In genomic region chr6:73695619-73696421, GRCh38 we compare ENCODE assay signal across 8 cellular contexts. TPM values are rescaled to one million over a fixed set of nuclear protein-coding genes. Genes with fewer than 3 reads are reported as not detected.
DNase-seq lines count a peak whose midpoint lies in the region; ATAC-seq and TF ChIP-seq lines count a peak whose summit lies in the region.

TSS of gene CD109 (plus strand) at chr6:73696203. CDS start at chr6:73696216, 13 bp downstream.

- H3K4me1 Mint-ChIP-seq in MCF 10A (ENCODE audit: insufficient read depth, unreplicated experiment) (peaks cover 55% of the 10 kb centered on the region), immature natural killer cell (peaks cover 11 to 26% of the 10 kb centered on the region in 2 donors)

- no peaks in the 10 kb centered on the region for H3K79me2 ChIP-seq in DOHH2 (ENCODE audit: control insufficient read depth, low read length)

- peak; percentile 78 for DNase-seq in UCSD-AML1 (lab: John Stamatoyannopoulos, UW; ENCODE audit: unreplicated experiment)
- DNase-seq in MCF 10A (ENCODE audit: unreplicated experiment): peak; percentile 85
- DNase-seq in immature natural killer cell: peak; percentile 7 to 26 (median 22)
- peak; percentile 58 to 64 (median 63) for DNase-seq in stimulated activated CD4-positive, alpha-beta T cell treated with anti-CD3 and anti-CD28 coated beads, Interleukin-12 subunit alpha, Interleukin-12 subunit beta, amount 100 ng/mL, for 48 hours (ENCODE audit: low read depth in 2 of 3, low spot score in 1 of 3)
- DNase-seq in HT-29 (ENCODE audit: low spot score): no peak

- no peaks in the 10 kb centered on the region for H3F3A ChIP-seq in DOHH2 (ENCODE audit: control insufficient read depth, insufficient read depth)

- H3K36me3 ChIP-seq in DOHH2 (ENCODE audit: control insufficient read depth, low read length): no peaks in the 10 kb centered on the region
- H3K36me3 ChIP-seq in KOPT-K1 (ENCODE audit: insufficient read depth, low read length): no peaks in the 10 kb centered on the region

- ATAC-seq in GM21786 (IDR thresholded peaks at IDR 0.05; ENCODE audit: unreplicated experiment): peak; percentile 53

- BruUV-seq in MCF 10A (replicated peaks; lab: Mats Ljungman, UMichigan): no TSS peak

- H3K9me3 Mint-ChIP-seq in MCF 10A (ENCODE audit: unreplicated experiment) (no peaks in the 10 kb centered on the region), immature natural killer cell (peaks cover 0 to 2% (median 0%) of the 10 kb centered on the region in 6 donors)

- H3K4me1 ChIP-seq in DOHH2 (ENCODE audit: control insufficient read depth, low read length): no peaks in the 10 kb centered on the region

- H3K4me3 ChIP-seq in DOHH2 (ENCODE audit: low read length): no peak within 1 kb of the TSS

- H3K27ac Mint-ChIP-seq in MCF 10A (ENCODE audit: low read depth, unreplicated experiment) (peak within 1 kb of the TSS; percentile 93), immature natural killer cell (peak within 1 kb of the TSS in 3 of 6 donors; percentile 2 to 58 (median 41))

- no peaks in the 10 kb centered on the region for H3K9me3 ChIP-seq in DOHH2 (ENCODE audit: control insufficient read depth, insufficient read depth, low read length)
- no peaks in the 10 kb centered on the region for H3K9me3 ChIP-seq in KOPT-K1 (ENCODE audit: insufficient read depth, low read length, poor library complexity, severe bottlenecking)

- POLR2A ChIA-PET in MCF 10A (lab: Yijun Ruan, JAX): interaction anchor here (0.5 to 2.4 kb wide), 15 partner anchors 11 to 1509 kb away, joined by 3 to 16 read pairs (median 3); no protein-coding TSS in a partner anchor

- no peak within 1 kb of the TSS for H3K27ac ChIP-seq in DOHH2 (ENCODE audit: low read depth, low read length)
- H3K27ac ChIP-seq in KOPT-K1 (ENCODE audit: low read depth, low read length, poor library complexity, severe bottlenecking): peak within 1 kb of the TSS; percentile 49

- H3K4me3 Mint-ChIP-seq in MCF 10A (ENCODE audit: unreplicated experiment) (peak within 1 kb of the TSS; percentile 93), immature natural killer cell (peak within 1 kb of the TSS; percentile 76 to 84 (median 82))

- H3K27me3 ChIP-seq in DOHH2 (ENCODE audit: control insufficient read depth, low read length): peaks cover 37% of the 10 kb centered on the region

- peaks cover 37% of the 10 kb centered on the region for H3K36me3 Mint-ChIP-seq in MCF 10A (ENCODE audit: insufficient read depth, unreplicated experiment)
- H3K36me3 Mint-ChIP-seq in immature natural killer cell: no peaks in the 10 kb centered on the region

- intact Hi-C loops in MCF 10A (cut with micrococcal nuclease): loop anchor here (1.0 kb wide), 2 partner anchors 8 to 21 kb away; no protein-coding TSS in a partner anchor

- H3K27me3 Mint-ChIP-seq in MCF 10A (ENCODE audit: insufficient read depth, unreplicated experiment) (no peaks in the 10 kb centered on the region), immature natural killer cell (ENCODE audit: low read depth in 3 of 3) (peaks cover 0 to 2% (median 0%) of the 10 kb centered on the region in 3 donors)

- no peaks in the 10 kb centered on the region for H3K9me2 ChIP-seq in DOHH2 (replicated peaks; ENCODE audit: control insufficient read depth, low read length)

- H3K4me2 ChIP-seq in DOHH2 (ENCODE audit: low read length): peak within 1 kb of the TSS; percentile 16; the same call in 1 of the 2 replicates

- TF ChIP-seq CTCF in DOHH2 (IDR thresholded peaks at IDR 0.05; ENCODE audit: low read depth, low read length, poor library complexity, severe bottlenecking): no peak
- no peak for TF ChIP-seq CTCF in MCF 10A (IDR thresholded peaks at IDR 0.05; ENCODE audit: unreplicated experiment)

- no peaks in the 10 kb centered on the region for H4K20me1 ChIP-seq in DOHH2 (ENCODE audit: control insufficient read depth, insufficient read depth, low read depth, low read length)

- CTCF ChIA-PET in MCF 10A (lab: Yijun Ruan, JAX): interaction anchor here (0.6 to 1.9 kb wide), 6 partner anchors 9 to 146 kb away, joined by 3 to 9 read pairs (median 4); partner anchors contain the start of gene SLC17A5

RNA-seq across cellular contexts. Expression of gene CD109, which starts in this region (rescaled TPM):
- total RNA-seq in MCF 10A (2022): 91.0 and 94.5 TPM in 2 replicates
- polyA plus RNA-seq in immature natural killer cell: under 1 TPM in 2 of 3 donors, not detected in 1; 0.04 to 0.09 TPM
- total RNA-seq in HT-29 (2014; rRNA removed; shearing (Covaris generic)): not detected in 2 replicates

Comparison
In these comparisons a context has a peak if more than half of its experiments do, and no peak if none do; other contexts are left out.
1. RNA of gene CD109 (total RNA-seq): 91.0 to 94.5 TPM in MCF 10A; not detected in HT-29; every median in the first group is over 10 times any median in the second.
2. Peak in DNase-seq in immature natural killer cell; RNA of the gene not detected or under 1 TPM.